22 cellular contexts compared by ENCODE assay signal in genomic region chr4:84722720-84723119, GRCh38.
DNase-seq lines count a peak whose midpoint lies in the region; ATAC-seq and TF ChIP-seq lines count a peak whose summit lies in the region.
"Had no signal": no experiment of that assay in that cellular context is flagged by ENCODE, and none has a peak within 500 bp of the region (broad histone marks: within the 10 kb centered on the region; RNA-seq: fewer than 3 reads in every experiment).

No MANE protein-coding gene starts in this region.

- H3K4me3 Mint-ChIP-seq in nephron progenitor cell, result no peak overlapping the region
- H3K4me3 Mint-ChIP-seq: B cell, IgD-negative memory B cell had no signal

- peaks cover 5% of the 10 kb centered on the region for H3K4me1 Mint-ChIP-seq in nephron progenitor cell
- H3K4me1 Mint-ChIP-seq: B cell had no signal

- no peaks in the 10 kb centered on the region for H3K27me3 Mint-ChIP-seq in nephron progenitor cell (ENCODE audit: low read depth, poor library complexity)
- H3K27me3 Mint-ChIP-seq: B cell, IgD-negative memory B cell had no signal

- DNase-seq in NCI-H1092 treated with DMSO at 0.1 percent for 48 hours (lab: John Stamatoyannopoulos, UW) (peak; percentile 31), NCI-H1092 (lab: John Stamatoyannopoulos, UW) (no peak), NCI-H748 (lab: John Stamatoyannopoulos, UW; ENCODE audit: unreplicated experiment) (peak; percentile 47), H4 (ENCODE audit: low spot score) (no peak), nephron progenitor cell (no peak), SK-N-DZ (ENCODE audit: low spot score) (no peak)
- DNase-seq: Calu3, GOT3, NCI-H1048, NCI-H1694, NCI-H2029 treated with DMSO at 0.1 percent for 48 hours, NCI-H226, NCI-H510A, NCI-H82, SHP77, T-helper 1 cell had no signal

- H3K9me3 ChIP-seq in endocrine pancreas (ENCODE audit: control insufficient read depth, low read length), result no peaks in the 10 kb centered on the region

- H3K36me3 Mint-ChIP-seq in nephron progenitor cell (ENCODE audit: low read depth), result peaks cover 68% of the 10 kb centered on the region
- H3K36me3 Mint-ChIP-seq: IgD-negative memory B cell had no signal

- no peak overlapping the region for H3K9ac ChIP-seq in endocrine pancreas (ENCODE audit: control insufficient read depth, insufficient read depth, low read length)
- H3K9ac ChIP-seq: KMS-11 had no signal

- no peak for TF ChIP-seq CTCF in nephron progenitor cell (IDR thresholded peaks at IDR 0.05)

- peaks cover 3% of the 10 kb centered on the region for H3K36me3 ChIP-seq in endocrine pancreas (ENCODE audit: control insufficient read depth, insufficient read depth, low read length)

- H3K27me3 ChIP-seq in endocrine pancreas (ENCODE audit: control insufficient read depth, insufficient read depth, low read length), result no peaks in the 10 kb centered on the region

- peak overlapping the region; percentile 34 for H3K4me3 ChIP-seq in endocrine pancreas (ENCODE audit: control insufficient read depth, insufficient read depth, low read length)

- H3K4me1 ChIP-seq in endocrine pancreas (ENCODE audit: control insufficient read depth, insufficient read depth, low read length), result peaks cover 27% of the 10 kb centered on the region

- no peak for ATAC-seq in GM21529 (IDR thresholded peaks at IDR 0.05; ENCODE audit: unreplicated experiment)
- ATAC-seq: HCT116 had no signal

- H3K9me3 Mint-ChIP-seq in nephron progenitor cell, result no peaks in the 10 kb centered on the region
- H3K9me3 Mint-ChIP-seq: IgD-negative memory B cell had no signal

- H3K27ac Mint-ChIP-seq in nephron progenitor cell, result no peak overlapping the region
- H3K27ac Mint-ChIP-seq: B cell, IgD-negative memory B cell had no signal

Comparison
In these comparisons a context has a peak if more than half of its experiments do, and no peak if none do; other contexts are left out.
1. DNase-seq: peak in NCI-H1092 treated with DMSO at 0.1 percent for 48 hours (single experiment) and NCI-H748 (single experiment); none in NCI-H1092 (single experiment), H4 (single experiment), nephron progenitor cell (single experiment) and SK-N-DZ (single experiment).